Comparison of ENCODE assay signal across 13 cellular contexts in the genomic region with DNA sequence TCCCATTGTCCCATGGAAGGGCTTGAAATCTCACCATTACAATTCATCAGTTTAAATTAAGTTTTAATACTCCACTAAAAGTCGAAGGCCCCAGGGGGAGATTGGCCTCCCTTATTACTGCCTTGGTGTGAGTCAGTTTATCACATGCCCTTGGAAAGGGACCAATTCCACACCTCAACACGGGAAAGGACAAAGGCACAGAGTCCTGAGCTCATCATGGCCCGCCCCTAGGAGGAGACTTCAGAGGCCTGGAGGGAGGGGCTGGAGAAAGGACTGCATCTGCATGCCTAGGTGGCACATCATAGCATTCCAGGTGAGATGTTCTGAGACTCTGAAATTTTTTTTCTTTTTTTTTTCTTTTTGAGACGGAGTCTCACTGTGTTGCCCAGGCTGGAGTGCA. TPM values are rescaled to one million over a fixed set of nuclear protein-coding genes. Genes with fewer than 3 reads are reported as not detected.
DNase-seq lines count a peak whose midpoint lies in the region; ATAC-seq and TF ChIP-seq lines count a peak whose summit lies in the region.
"Had no signal": no experiment of that assay in that cellular context is flagged by ENCODE, and none has a peak within 500 bp of the region (broad histone marks: within the 10 kb centered on the region; RNA-seq: fewer than 3 reads in every experiment).

No MANE protein-coding gene starts in this region.

- peak overlapping the region; percentile 17 to 93 (median 48) for H3K4me3 Mint-ChIP-seq in CD4-positive, CD25-positive, alpha-beta regulatory T cell

- H3K4me2 ChIP-seq in SU-DHL-6 (ENCODE audit: low read depth, low read length, poor library complexity, severe bottlenecking): peak overlapping the region; percentile 90

- H3K9me3 ChIP-seq in CD4-positive, CD25-positive, alpha-beta regulatory T cell (ENCODE audit: control insufficient read depth in 2 of 2, low read length in 2 of 2): no peaks in the 10 kb centered on the region
- H3K9me3 ChIP-seq in HAP-1 (no peaks in the 10 kb centered on the region), SU-DHL-6 (ENCODE audit: insufficient read depth, low read length) (no peaks in the 10 kb centered on the region)
- H3K9me3 ChIP-seq: heart right ventricle had no signal

- H3K4me3 ChIP-seq in CD4-positive, CD25-positive, alpha-beta regulatory T cell (ENCODE audit: low read depth, low read length): no peak overlapping the region
- no peak overlapping the region for H3K4me3 ChIP-seq in HAP-1
- peak overlapping the region; percentile 73 for H3K4me3 ChIP-seq in SU-DHL-6 (ENCODE audit: insufficient read depth, low read length, poor library complexity, severe bottlenecking)
- H3K4me3 ChIP-seq: heart right ventricle had no signal

- H3K4me1 ChIP-seq in CD4-positive, CD25-positive, alpha-beta regulatory T cell (ENCODE audit: control insufficient read depth, insufficient read depth, low read length, poor library complexity, severe bottlenecking): peaks cover 19% of the 10 kb centered on the region
- peaks cover 16% of the 10 kb centered on the region for H3K4me1 ChIP-seq in HAP-1

- H3K9me2 ChIP-seq in SU-DHL-6 (replicated peaks; ENCODE audit: insufficient read depth, low read length): no peaks in the 10 kb centered on the region

- ATAC-seq in CD4-positive, CD25-positive, alpha-beta regulatory T cell (ENCODE audit: low read depth in 2 of 2): no peak
- no peak for ATAC-seq in HG03354 (IDR thresholded peaks at IDR 0.05; ENCODE audit: poor library complexity, severe bottlenecking, unreplicated experiment)
- ATAC-seq in GM21723 (IDR thresholded peaks at IDR 0.05; ENCODE audit: unreplicated experiment): no peak
- no peak for ATAC-seq in GM21529 (IDR thresholded peaks at IDR 0.05; ENCODE audit: unreplicated experiment)
- ATAC-seq: SK-N-SH treated with all-trans-retinoic acid at 6 μM for 48 hours had no signal

- peaks cover 87% of the 10 kb centered on the region for H3F3A ChIP-seq in SU-DHL-6 (ENCODE audit: insufficient read depth)

- in situ Hi-C loops in HAP-1 (cut with MboI; ENCODE audit: low sequenced_read_pairs): no loop called here

- H3K36me3 ChIP-seq in CD4-positive, CD25-positive, alpha-beta regulatory T cell (ENCODE audit: control insufficient read depth, insufficient read depth, low read length): no peaks in the 10 kb centered on the region
- H3K36me3 ChIP-seq in HAP-1 (replicated peaks): no peaks in the 10 kb centered on the region
- peaks cover 14% of the 10 kb centered on the region for H3K36me3 ChIP-seq in SU-DHL-6 (ENCODE audit: low read length)
- H3K36me3 ChIP-seq: heart right ventricle had no signal

- peaks cover 84% of the 10 kb centered on the region for H3K79me2 ChIP-seq in SU-DHL-6 (ENCODE audit: insufficient read depth, low read length)

- peaks cover 0 to 2% (median 0%) of the 10 kb centered on the region in 7 donors for H3K9me3 Mint-ChIP-seq in CD4-positive, CD25-positive, alpha-beta regulatory T cell

- H3K27me3 ChIP-seq in CD4-positive, CD25-positive, alpha-beta regulatory T cell (ENCODE audit: control insufficient read depth, insufficient read depth, low read length): no peaks in the 10 kb centered on the region
- H3K27me3 ChIP-seq in HAP-1 (ENCODE audit: low read depth) (no peaks in the 10 kb centered on the region), SU-DHL-6 (ENCODE audit: low read length) (no peaks in the 10 kb centered on the region)
- H3K27me3 ChIP-seq: heart right ventricle had no signal

- H3K27ac ChIP-seq in CD4-positive, CD25-positive, alpha-beta regulatory T cell (ENCODE audit: insufficient read depth, low read length, poor library complexity, severe bottlenecking): no peak overlapping the region
- peak overlapping the region; percentile 100 for H3K27ac ChIP-seq in SU-DHL-6 (ENCODE audit: low read depth, low read length)
- H3K27ac ChIP-seq: heart right ventricle had no signal

- no peak for TF ChIP-seq CTCF in SU-DHL-6 (IDR thresholded peaks at IDR 0.05; ENCODE audit: insufficient read depth, low read length, poor library complexity, severe bottlenecking)

- no peak for DNase-seq in CD4-positive, CD25-positive, alpha-beta regulatory T cell
- DNase-seq in HAP-1 (ENCODE audit: low spot score in 2 of 2) (peak; percentile 18 to 42), kidney glomerular epithelial cell (lab: John Stamatoyannopoulos, UW) (peak; percentile 55), KG1 (lab: John Stamatoyannopoulos, UW) (no peak)
- DNase-seq: activated CD8-positive, alpha-beta memory T cell treated with anti-CD3 and anti-CD28 coated beads, Interleukin-2, amount 50 U/mL, for 4 hours; heart right ventricle; nucleus accumbens; stimulated activated CD4-positive, alpha-beta T cell treated with anti-CD3 and anti-CD28 coated beads, Interleukin-4, amount 100 ng/mL, for 4 hours had no signal

- H3K27ac Mint-ChIP-seq in CD4-positive, CD25-positive, alpha-beta regulatory T cell: no peak overlapping the region

- no peaks in the 10 kb centered on the region for H3K27me3 Mint-ChIP-seq in CD4-positive, CD25-positive, alpha-beta regulatory T cell

- no peaks in the 10 kb centered on the region for H4K20me1 ChIP-seq in SU-DHL-6 (ENCODE audit: low read depth, low read length)

- H3K36me3 Mint-ChIP-seq in CD4-positive, CD25-positive, alpha-beta regulatory T cell: no peaks in the 10 kb centered on the region

- H3K9ac ChIP-seq in SU-DHL-6 (ENCODE audit: low read length): peak overlapping the region; percentile 94

- no peak overlapping the region for H2AFZ ChIP-seq in SU-DHL-6 (ENCODE audit: low read depth, low read length, severe bottlenecking)

- H3K4me1 Mint-ChIP-seq in CD4-positive, CD25-positive, alpha-beta regulatory T cell: peaks cover 11 to 23% (median 17%) of the 10 kb centered on the region in 4 donors

RNA-seq across cellular contexts. Expression of gene SEL1L3, which starts 2.8 kb away (rescaled TPM):
- 74.5 TPM for total RNA-seq in CD4-positive, CD25-positive, alpha-beta regulatory T cell
- 10 to 100 TPM; 36.5 to 61.0 (median 44.9) TPM for polyA plus RNA-seq in CD4-positive, CD25-positive, alpha-beta regulatory T cell

RNA-seq across cellular contexts. Expression of gene SMIM20, which starts 48.4 kb away (rescaled TPM):
- total RNA-seq in CD4-positive, CD25-positive, alpha-beta regulatory T cell: 7.4 TPM
- polyA plus RNA-seq in CD4-positive, CD25-positive, alpha-beta regulatory T cell: 10 to 100 TPM; 50.5 to 80.5 (median 55.7) TPM

Comparison
In these comparisons a context has a peak if more than half of its experiments do, and no peak if none do; other contexts are left out.
1. DNase-seq: peak in HAP-1 (2 of 2) and kidney glomerular epithelial cell (single experiment); none in CD4-positive, CD25-positive, alpha-beta regulatory T cell (0 of 3) and KG1 (single experiment).